ENCODE assay signal across 23 cellular contexts in genomic region chr10:20748551-20748950, GRCh38.
"Had no signal": no experiment of that assay in that cellular context is flagged by ENCODE, and none has a peak within 500 bp of the region (broad histone marks: within the 10 kb centered on the region; RNA-seq: fewer than 3 reads in every experiment).

No MANE protein-coding gene starts in this region.

- H3K4me1 ChIP-seq: colonic mucosa, esophagus squamous epithelium, gastrocnemius medialis, heart right ventricle, left lung, lower lobe of right lung had no signal

- DNase-seq: colonic mucosa; cortex of kidney; effector CD8-positive, alpha-beta T cell; effector memory CD8-positive, alpha-beta T cell; endodermal cell; erythroblast; esophagus squamous epithelium; foreskin melanocyte; gastrocnemius medialis; glutamatergic neuron; head of caudate nucleus; heart right ventricle; hippocampal formation; left cardiac atrium; left lung; left ventricle myocardium superior; lower lobe of right lung; mesenchymal stem cell; mucosa of descending colon had no signal

- H3K36me3 ChIP-seq: colonic mucosa, esophagus squamous epithelium, gastrocnemius medialis, heart right ventricle, left lung, lower lobe of right lung had no signal

- H3K4me3 ChIP-seq: colonic mucosa, esophagus squamous epithelium, gastrocnemius medialis, heart right ventricle, left lung, lower lobe of right lung, mucosa of descending colon had no signal

- H3K27ac ChIP-seq: colonic mucosa, epithelial cell of prostate, esophagus squamous epithelium, gastrocnemius medialis, left lung, lower lobe of right lung had no signal

- ATAC-seq: effector memory CD8-positive, alpha-beta T cell; esophagus mucosa; gastrocnemius medialis; left lung; left ventricle myocardium superior; lower lobe of right lung; mucosa of descending colon had no signal

- H3K9me3 ChIP-seq: colonic mucosa, gastrocnemius medialis had no signal

- H3K27me3 ChIP-seq: colonic mucosa, esophagus squamous epithelium, gastrocnemius medialis, heart right ventricle, left lung had no signal

- H3K4me3 Mint-ChIP-seq: dendritic cell treated with granulocyte-macrophage colony-stimulating factor and Interleukin-4, amounts not matched to agents 40 ng/mL and 50 ng/mL, for 4 days; effector memory CD8-positive, alpha-beta T cell; endodermal cell; mesothelial cell of epicardium had no signal

- H3K27ac Mint-ChIP-seq: dendritic cell treated with granulocyte-macrophage colony-stimulating factor and Interleukin-4, amounts not matched to agents 40 ng/mL and 50 ng/mL, for 4 days; effector memory CD8-positive, alpha-beta T cell; endodermal cell; mesothelial cell of epicardium had no signal

- H3K27me3 Mint-ChIP-seq: dendritic cell treated with granulocyte-macrophage colony-stimulating factor and Interleukin-4, amounts not matched to agents 40 ng/mL and 50 ng/mL, for 4 days; effector memory CD8-positive, alpha-beta T cell had no signal
